ENCODE assay signal across 1 cellular context in the genomic region with DNA sequence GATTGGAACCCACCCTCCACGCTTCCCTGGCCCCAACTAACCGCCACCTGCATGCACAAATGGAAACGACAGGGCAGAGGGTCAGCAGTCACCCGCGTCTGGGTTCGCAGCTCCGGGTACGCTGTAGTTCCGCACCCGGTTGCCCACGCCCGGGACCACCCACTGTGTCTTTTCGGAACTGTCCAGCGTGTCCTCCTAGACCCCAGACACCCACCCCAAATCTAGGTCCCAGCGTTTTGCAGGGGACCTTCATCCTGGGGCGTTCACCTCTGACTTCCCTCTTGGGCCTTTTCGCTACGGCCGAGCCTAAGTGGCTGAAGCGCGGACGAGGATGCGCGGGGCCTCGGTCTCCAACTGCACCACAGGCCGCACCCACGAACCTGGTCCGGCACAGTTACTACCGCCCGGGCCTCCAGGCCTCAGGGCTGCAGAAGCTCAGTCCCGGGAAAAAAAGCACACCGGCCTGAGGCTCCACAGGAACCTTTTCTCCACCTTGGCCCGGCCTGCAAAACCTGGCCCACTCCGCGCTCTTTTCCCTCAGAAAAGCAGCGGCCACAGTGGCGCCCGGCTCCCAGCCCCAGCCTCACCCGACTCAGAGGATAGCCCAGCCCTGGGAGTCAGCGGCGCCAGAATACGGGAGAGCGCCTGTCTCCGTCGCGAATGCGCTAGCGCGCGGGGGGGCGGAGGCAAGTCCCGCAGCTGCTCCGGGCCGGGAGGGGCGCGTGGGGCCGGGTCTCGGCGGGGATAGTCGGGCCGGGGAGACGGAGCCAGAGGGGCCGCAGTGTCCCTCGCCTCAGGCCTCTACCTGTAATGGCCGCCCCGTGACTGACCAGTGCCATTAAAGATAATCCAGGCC.
TF ChIP-seq lines count a peak whose summit lies in the region.

A gene (minus strand): TSS at position 633 of the 856 bp plus-strand sequence. CDS start 7,643 bp downstream, outside the sequence.

TF ChIP-seq in K562, 482 proteins besides CTCF, POLR2A, EP300 and RAD21 (continued from another document and continues in another):
- TF ChIP-seq, protein P1, sequence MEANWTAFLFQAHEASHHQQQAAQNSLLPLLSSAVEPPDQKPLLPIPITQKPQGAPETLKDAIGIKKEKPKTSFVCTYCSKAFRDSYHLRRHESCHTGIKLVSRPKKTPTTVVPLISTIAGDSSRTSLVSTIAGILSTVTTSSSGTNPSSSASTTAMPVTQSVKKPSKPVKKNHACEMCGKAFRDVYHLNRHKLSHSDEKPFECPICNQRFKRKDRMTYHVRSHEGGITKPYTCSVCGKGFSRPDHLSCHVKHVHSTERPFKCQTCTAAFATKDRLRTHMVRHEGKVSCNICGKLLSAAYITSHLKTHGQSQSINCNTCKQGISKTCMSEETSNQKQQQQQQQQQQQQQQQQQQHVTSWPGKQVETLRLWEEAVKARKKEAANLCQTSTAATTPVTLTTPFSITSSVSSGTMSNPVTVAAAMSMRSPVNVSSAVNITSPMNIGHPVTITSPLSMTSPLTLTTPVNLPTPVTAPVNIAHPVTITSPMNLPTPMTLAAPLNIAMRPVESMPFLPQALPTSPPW (CRISPR knock-in tag; IDR thresholded peaks at IDR 0.05) = peak; percentile 98
- TF ChIP-seq ADNP (tag; IDR thresholded peaks at IDR 0.05) (no peak), ZNF699 (CRISPR knock-in tag; IDR thresholded peaks at IDR 0.05; ENCODE audit: insufficient replicate concordance) (no peak), PHB (CRISPR knock-in tag; IDR thresholded peaks at IDR 0.05) (no peak), IRF2 (CRISPR knock-in tag; IDR thresholded peaks at IDR 0.05) (no peak), HOXB6 (CRISPR knock-in tag; IDR thresholded peaks at IDR 0.05; ENCODE audit: borderline replicate concordance) (no peak), MCM2 (IDR thresholded peaks at IDR 0.05; ENCODE audit: low read depth) (no peak), EGR1 (conservative IDR thresholded peaks at IDR 0.05) (no peak), SMARCA5 (IDR thresholded peaks at IDR 0.05) (no peak), SRF (CRISPR knock-in tag; IDR thresholded peaks at IDR 0.05) (0 out of 4 replicates have a peak, but pooled peaks of 1 of the 2 experiments have one; percentile 21), ZNF79 (CRISPR knock-in tag; IDR thresholded peaks at IDR 0.05; ENCODE audit: low read depth) (no peak), RB1 (IDR thresholded peaks at IDR 0.05; ENCODE audit: low read depth) (no peak), JUND (IDR thresholded peaks at IDR 0.05; ENCODE audit: borderline replicate concordance, low read depth, low read length) (no peak), JUND (tag; IDR thresholded peaks at IDR 0.05; ENCODE audit: borderline replicate concordance, low read depth, low read length) (no peak), BCOR (IDR thresholded peaks at IDR 0.05) (no peak), ZNF583 (CRISPR knock-in tag; IDR thresholded peaks at IDR 0.05) (no peak), MTF1 (CRISPR knock-in tag; IDR thresholded peaks at IDR 0.05; ENCODE audit: borderline replicate concordance) (no peak), EP400 (IDR thresholded peaks at IDR 0.05) (0 out of 2 replicates have a peak, but pooled peaks have one; percentile 68), HCFC1 (IDR thresholded peaks at IDR 0.05; ENCODE audit: low read depth, low read length) (no peak)
- TF ChIP-seq, protein P2, sequence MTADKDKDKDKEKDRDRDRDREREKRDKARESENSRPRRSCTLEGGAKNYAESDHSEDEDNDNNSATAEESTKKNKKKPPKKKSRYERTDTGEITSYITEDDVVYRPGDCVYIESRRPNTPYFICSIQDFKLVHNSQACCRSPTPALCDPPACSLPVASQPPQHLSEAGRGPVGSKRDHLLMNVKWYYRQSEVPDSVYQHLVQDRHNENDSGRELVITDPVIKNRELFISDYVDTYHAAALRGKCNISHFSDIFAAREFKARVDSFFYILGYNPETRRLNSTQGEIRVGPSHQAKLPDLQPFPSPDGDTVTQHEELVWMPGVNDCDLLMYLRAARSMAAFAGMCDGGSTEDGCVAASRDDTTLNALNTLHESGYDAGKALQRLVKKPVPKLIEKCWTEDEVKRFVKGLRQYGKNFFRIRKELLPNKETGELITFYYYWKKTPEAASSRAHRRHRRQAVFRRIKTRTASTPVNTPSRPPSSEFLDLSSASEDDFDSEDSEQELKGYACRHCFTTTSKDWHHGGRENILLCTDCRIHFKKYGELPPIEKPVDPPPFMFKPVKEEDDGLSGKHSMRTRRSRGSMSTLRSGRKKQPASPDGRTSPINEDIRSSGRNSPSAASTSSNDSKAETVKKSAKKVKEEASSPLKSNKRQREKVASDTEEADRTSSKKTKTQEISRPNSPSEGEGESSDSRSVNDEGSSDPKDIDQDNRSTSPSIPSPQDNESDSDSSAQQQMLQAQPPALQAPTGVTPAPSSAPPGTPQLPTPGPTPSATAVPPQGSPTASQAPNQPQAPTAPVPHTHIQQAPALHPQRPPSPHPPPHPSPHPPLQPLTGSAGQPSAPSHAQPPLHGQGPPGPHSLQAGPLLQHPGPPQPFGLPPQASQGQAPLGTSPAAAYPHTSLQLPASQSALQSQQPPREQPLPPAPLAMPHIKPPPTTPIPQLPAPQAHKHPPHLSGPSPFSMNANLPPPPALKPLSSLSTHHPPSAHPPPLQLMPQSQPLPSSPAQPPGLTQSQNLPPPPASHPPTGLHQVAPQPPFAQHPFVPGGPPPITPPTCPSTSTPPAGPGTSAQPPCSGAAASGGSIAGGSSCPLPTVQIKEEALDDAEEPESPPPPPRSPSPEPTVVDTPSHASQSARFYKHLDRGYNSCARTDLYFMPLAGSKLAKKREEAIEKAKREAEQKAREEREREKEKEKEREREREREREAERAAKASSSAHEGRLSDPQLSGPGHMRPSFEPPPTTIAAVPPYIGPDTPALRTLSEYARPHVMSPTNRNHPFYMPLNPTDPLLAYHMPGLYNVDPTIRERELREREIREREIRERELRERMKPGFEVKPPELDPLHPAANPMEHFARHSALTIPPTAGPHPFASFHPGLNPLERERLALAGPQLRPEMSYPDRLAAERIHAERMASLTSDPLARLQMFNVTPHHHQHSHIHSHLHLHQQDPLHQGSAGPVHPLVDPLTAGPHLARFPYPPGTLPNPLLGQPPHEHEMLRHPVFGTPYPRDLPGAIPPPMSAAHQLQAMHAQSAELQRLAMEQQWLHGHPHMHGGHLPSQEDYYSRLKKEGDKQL (CRISPR knock-in tag; IDR thresholded peaks at IDR 0.05; ENCODE audit: borderline replicate concordance) = no peak
- TF ChIP-seq, protein P3, sequence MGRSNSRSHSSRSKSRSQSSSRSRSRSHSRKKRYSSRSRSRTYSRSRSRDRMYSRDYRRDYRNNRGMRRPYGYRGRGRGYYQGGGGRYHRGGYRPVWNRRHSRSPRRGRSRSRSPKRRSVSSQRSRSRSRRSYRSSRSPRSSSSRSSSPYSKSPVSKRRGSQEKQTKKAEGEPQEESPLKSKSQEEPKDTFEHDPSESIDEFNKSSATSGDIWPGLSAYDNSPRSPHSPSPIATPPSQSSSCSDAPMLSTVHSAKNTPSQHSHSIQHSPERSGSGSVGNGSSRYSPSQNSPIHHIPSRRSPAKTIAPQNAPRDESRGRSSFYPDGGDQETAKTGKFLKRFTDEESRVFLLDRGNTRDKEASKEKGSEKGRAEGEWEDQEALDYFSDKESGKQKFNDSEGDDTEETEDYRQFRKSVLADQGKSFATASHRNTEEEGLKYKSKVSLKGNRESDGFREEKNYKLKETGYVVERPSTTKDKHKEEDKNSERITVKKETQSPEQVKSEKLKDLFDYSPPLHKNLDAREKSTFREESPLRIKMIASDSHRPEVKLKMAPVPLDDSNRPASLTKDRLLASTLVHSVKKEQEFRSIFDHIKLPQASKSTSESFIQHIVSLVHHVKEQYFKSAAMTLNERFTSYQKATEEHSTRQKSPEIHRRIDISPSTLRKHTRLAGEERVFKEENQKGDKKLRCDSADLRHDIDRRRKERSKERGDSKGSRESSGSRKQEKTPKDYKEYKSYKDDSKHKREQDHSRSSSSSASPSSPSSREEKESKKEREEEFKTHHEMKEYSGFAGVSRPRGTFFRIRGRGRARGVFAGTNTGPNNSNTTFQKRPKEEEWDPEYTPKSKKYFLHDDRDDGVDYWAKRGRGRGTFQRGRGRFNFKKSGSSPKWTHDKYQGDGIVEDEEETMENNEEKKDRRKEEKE (IDR thresholded peaks at IDR 0.05; ENCODE audit: borderline replicate concordance in 1 of 2, control insufficient read depth in 1 of 2, low read depth in 2 of 2, low read length in 1 of 2) = no peak
- TF ChIP-seq, protein P4, sequence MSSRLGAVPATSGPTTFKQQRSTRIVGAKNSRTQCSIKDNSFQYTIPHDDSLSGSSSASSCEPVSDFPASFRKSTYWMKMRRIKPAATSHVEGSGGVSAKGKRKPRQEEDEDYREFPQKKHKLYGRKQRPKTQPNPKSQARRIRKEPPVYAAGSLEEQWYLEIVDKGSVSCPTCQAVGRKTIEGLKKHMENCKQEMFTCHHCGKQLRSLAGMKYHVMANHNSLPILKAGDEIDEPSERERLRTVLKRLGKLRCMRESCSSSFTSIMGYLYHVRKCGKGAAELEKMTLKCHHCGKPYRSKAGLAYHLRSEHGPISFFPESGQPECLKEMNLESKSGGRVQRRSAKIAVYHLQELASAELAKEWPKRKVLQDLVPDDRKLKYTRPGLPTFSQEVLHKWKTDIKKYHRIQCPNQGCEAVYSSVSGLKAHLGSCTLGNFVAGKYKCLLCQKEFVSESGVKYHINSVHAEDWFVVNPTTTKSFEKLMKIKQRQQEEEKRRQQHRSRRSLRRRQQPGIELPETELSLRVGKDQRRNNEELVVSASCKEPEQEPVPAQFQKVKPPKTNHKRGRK (tag; IDR thresholded peaks at IDR 0.05) = no peak
- TF ChIP-seq, protein P5, sequence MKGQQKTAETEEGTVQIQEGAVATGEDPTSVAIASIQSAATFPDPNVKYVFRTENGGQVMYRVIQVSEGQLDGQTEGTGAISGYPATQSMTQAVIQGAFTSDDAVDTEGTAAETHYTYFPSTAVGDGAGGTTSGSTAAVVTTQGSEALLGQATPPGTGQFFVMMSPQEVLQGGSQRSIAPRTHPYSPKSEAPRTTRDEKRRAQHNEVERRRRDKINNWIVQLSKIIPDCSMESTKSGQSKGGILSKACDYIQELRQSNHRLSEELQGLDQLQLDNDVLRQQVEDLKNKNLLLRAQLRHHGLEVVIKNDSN (CRISPR knock-in tag; IDR thresholded peaks at IDR 0.05) = no peak
- TF ChIP-seq, protein P6, sequence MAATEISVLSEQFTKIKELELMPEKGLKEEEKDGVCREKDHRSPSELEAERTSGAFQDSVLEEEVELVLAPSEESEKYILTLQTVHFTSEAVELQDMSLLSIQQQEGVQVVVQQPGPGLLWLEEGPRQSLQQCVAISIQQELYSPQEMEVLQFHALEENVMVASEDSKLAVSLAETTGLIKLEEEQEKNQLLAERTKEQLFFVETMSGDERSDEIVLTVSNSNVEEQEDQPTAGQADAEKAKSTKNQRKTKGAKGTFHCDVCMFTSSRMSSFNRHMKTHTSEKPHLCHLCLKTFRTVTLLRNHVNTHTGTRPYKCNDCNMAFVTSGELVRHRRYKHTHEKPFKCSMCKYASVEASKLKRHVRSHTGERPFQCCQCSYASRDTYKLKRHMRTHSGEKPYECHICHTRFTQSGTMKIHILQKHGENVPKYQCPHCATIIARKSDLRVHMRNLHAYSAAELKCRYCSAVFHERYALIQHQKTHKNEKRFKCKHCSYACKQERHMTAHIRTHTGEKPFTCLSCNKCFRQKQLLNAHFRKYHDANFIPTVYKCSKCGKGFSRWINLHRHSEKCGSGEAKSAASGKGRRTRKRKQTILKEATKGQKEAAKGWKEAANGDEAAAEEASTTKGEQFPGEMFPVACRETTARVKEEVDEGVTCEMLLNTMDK (IDR thresholded peaks at IDR 0.05; ENCODE audit: borderline replicate concordance, insufficient read depth, low read depth, low read length, poor library complexity, severe bottlenecking) = no peak
- TF ChIP-seq, protein P7, sequence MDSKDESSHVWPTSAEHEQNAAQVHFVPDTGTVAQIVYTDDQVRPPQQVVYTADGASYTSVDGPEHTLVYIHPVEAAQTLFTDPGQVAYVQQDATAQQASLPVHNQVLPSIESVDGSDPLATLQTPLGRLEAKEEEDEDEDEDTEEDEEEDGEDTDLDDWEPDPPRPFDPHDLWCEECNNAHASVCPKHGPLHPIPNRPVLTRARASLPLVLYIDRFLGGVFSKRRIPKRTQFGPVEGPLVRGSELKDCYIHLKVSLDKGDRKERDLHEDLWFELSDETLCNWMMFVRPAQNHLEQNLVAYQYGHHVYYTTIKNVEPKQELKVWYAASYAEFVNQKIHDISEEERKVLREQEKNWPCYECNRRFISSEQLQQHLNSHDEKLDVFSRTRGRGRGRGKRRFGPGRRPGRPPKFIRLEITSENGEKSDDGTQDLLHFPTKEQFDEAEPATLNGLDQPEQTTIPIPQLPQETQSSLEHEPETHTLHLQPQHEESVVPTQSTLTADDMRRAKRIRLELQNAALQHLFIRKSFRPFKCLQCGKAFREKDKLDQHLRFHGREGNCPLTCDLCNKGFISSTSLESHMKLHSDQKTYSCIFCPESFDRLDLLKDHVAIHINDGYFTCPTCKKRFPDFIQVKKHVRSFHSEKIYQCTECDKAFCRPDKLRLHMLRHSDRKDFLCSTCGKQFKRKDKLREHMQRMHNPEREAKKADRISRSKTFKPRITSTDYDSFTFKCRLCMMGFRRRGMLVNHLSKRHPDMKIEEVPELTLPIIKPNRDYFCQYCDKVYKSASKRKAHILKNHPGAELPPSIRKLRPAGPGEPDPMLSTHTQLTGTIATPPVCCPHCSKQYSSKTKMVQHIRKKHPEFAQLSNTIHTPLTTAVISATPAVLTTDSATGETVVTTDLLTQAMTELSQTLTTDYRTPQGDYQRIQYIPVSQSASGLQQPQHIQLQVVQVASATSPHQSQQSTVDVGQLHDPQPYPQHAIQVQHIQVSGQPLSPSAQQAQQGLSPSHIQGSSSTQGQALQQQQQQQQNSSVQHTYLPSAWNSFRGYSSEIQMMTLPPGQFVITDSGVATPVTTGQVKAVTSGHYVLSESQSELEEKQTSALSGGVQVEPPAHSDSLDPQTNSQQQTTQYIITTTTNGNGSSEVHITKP (IDR thresholded peaks at IDR 0.05; ENCODE audit: partially characterized antibody) = no peak
- TF ChIP-seq, protein P8, sequence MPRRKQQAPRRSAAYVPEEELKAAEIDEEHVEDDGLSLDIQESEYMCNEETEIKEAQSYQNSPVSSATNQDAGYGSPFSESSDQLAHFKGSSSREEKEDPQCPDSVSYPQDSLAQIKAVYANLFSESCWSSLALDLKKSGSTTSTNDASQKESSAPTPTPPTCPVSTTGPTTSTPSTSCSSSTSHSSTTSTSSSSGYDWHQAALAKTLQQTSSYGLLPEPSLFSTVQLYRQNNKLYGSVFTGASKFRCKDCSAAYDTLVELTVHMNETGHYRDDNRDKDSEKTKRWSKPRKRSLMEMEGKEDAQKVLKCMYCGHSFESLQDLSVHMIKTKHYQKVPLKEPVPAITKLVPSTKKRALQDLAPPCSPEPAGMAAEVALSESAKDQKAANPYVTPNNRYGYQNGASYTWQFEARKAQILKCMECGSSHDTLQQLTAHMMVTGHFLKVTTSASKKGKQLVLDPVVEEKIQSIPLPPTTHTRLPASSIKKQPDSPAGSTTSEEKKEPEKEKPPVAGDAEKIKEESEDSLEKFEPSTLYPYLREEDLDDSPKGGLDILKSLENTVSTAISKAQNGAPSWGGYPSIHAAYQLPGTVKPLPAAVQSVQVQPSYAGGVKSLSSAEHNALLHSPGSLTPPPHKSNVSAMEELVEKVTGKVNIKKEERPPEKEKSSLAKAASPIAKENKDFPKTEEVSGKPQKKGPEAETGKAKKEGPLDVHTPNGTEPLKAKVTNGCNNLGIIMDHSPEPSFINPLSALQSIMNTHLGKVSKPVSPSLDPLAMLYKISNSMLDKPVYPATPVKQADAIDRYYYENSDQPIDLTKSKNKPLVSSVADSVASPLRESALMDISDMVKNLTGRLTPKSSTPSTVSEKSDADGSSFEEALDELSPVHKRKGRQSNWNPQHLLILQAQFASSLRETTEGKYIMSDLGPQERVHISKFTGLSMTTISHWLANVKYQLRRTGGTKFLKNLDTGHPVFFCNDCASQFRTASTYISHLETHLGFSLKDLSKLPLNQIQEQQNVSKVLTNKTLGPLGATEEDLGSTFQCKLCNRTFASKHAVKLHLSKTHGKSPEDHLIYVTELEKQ (CRISPR knock-in tag; IDR thresholded peaks at IDR 0.05) = no peak
